In the genomic region with DNA sequence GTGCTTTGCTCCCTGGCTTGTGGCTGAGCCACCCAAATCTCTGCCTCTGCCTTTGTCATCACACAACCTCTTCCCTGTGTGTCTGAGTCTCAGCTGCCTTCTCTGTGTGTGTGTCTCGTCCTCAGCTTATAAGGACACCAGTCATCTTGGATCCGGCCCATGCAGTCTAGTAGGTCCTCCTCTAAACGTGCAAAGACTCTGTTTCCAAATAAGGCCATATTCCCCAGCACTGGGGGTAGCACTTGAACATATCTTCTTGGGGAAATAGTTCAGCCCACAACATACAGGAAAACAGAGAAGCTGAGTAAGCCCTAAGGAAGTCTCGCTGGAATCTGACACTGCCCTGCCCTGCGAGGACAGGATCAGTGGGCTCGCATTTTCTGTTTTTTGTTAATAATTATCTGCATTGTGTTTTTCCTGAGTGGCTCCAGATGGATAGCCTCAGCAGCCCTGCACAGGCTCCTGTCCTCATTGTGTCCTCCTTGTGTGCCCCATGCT, we compare ENCODE assay signal across 12 cellular contexts. TPM values are rescaled to one million over a fixed set of nuclear protein-coding genes. Genes with fewer than 3 reads are reported as not detected.
DNase-seq lines count a peak whose midpoint lies in the region; ATAC-seq and TF ChIP-seq lines count a peak whose summit lies in the region.
"Had no signal": no experiment of that assay in that cellular context is flagged by ENCODE, and none has a peak within 500 bp of the region (broad histone marks: within the 10 kb centered on the region; RNA-seq: fewer than 3 reads in every experiment).

No MANE protein-coding gene starts in this region.

- no peaks in the 10 kb centered on the region; the same call in 1 of the 2 replicates for H4K20me1 ChIP-seq in GM23338 (replicated peaks; ENCODE audit: insufficient read depth)

- H3K4me1 Mint-ChIP-seq in GM23338, result no peaks in the 10 kb centered on the region

- no peaks in the 10 kb centered on the region for H3K9me3 ChIP-seq in stomach smooth muscle (ENCODE audit: control insufficient read depth in 2 of 2, low read length in 2 of 2)
- H3K9me3 ChIP-seq in vagina, result no peaks in the 10 kb centered on the region
- H3K9me3 ChIP-seq: mucosa of descending colon had no signal

- no peak for ATAC-seq in GM23338
- ATAC-seq in foreskin keratinocyte, result peak; percentile 20
- ATAC-seq in GM18909 (IDR thresholded peaks at IDR 0.05; ENCODE audit: poor library complexity, unreplicated experiment), result no peak
- ATAC-seq: mucosa of descending colon had no signal

- no peaks in the 10 kb centered on the region for H3K27me3 Mint-ChIP-seq in GM23338 (ENCODE audit: insufficient read depth, low read depth, poor library complexity)

- no peak overlapping the region for H3K4me2 ChIP-seq in GM23338

- no peak for TF ChIP-seq POLR2A in vagina (IDR thresholded peaks at IDR 0.05)

- peaks cover 8% of the 10 kb centered on the region for H3K36me3 Mint-ChIP-seq in GM23338 (ENCODE audit: low read depth)

- no peaks in the 10 kb centered on the region for H3K9me2 ChIP-seq in GM23338 (ENCODE audit: insufficient read depth)

- H3K79me2 ChIP-seq in GM23338 (replicated peaks; ENCODE audit: insufficient read depth), result peaks cover 8% of the 10 kb centered on the region; the same call in 1 of the 2 replicates

- TF ChIP-seq CTCF in GM23338 (conservative IDR thresholded peaks at IDR 0.05; ENCODE audit: low read depth in 2 of 2) (no peak), foreskin keratinocyte (conservative IDR thresholded peaks at IDR 0.05) (no peak), vagina (IDR thresholded peaks at IDR 0.05) (no peak)

- H3K9me3 Mint-ChIP-seq in GM23338, result no peaks in the 10 kb centered on the region

- no peak overlapping the region for H2AFZ ChIP-seq in GM23338

- H3K27ac ChIP-seq in GM23338 (ENCODE audit: low read depth) (no peak overlapping the region), foreskin keratinocyte (peak overlapping the region; percentile 65), stomach smooth muscle (ENCODE audit: low read length) (peak overlapping the region; percentile 79), vagina (no peak overlapping the region)
- H3K27ac ChIP-seq: spleen had no signal

- H3K36me3 ChIP-seq in GM23338 (ENCODE audit: insufficient read depth) (peaks cover 7% of the 10 kb centered on the region; the same call in 1 of the 2 replicates), stomach smooth muscle (ENCODE audit: control insufficient read depth in 2 of 2, insufficient read depth in 2 of 2, low read length in 2 of 2) (peaks cover 0 to 4% of the 10 kb centered on the region in 2 donors), vagina (no peaks in the 10 kb centered on the region)
- H3K36me3 ChIP-seq: spleen had no signal

- H3K4me3 ChIP-seq in GM23338, result no peak overlapping the region
- H3K4me3 ChIP-seq in stomach smooth muscle (ENCODE audit: low read length in 2 of 2), result no peak overlapping the region
- no peak overlapping the region for H3K4me3 ChIP-seq in vagina
- H3K4me3 ChIP-seq: mucosa of descending colon, spleen had no signal

- DNase-seq in GM23338 (ENCODE audit: low spot score), result no peak
- peak; percentile 85 for DNase-seq in amniotic stem cell (lab: John Stamatoyannopoulos, UW)
- peak; percentile 37 to 70 for DNase-seq in foreskin keratinocyte
- DNase-seq in vagina (ENCODE audit: extremely low spot score in 2 of 2), result no peak
- no peak for DNase-seq in NCI-H2227 treated with DMSO at 0.1 percent for 48 hours (lab: John Stamatoyannopoulos, UW)
- DNase-seq: DND-41; mucosa of descending colon; NCI-H1417; spleen; stimulated activated CD8-positive, alpha-beta memory T cell treated with anti-CD3 and anti-CD28 coated beads, Interleukin-4, amount 100 ng/mL, for 48 hours had no signal

- H3K27me3 ChIP-seq in GM23338 (ENCODE audit: insufficient read depth), result no peaks in the 10 kb centered on the region
- no peaks in the 10 kb centered on the region for H3K27me3 ChIP-seq in foreskin keratinocyte
- H3K27me3 ChIP-seq in stomach smooth muscle (ENCODE audit: control insufficient read depth in 1 of 2, insufficient read depth in 2 of 2, low read length in 2 of 2), result no peaks in the 10 kb centered on the region
- H3K27me3 ChIP-seq in vagina, result no peaks in the 10 kb centered on the region
- H3K27me3 ChIP-seq: spleen had no signal

- H3F3A ChIP-seq in GM23338 (replicated peaks; ENCODE audit: low read depth), result no peaks in the 10 kb centered on the region

- no peak overlapping the region for H3K9ac ChIP-seq in stomach smooth muscle (ENCODE audit: low read length in 2 of 2)

- H3K4me1 ChIP-seq in GM23338 (ENCODE audit: insufficient read depth) (no peaks in the 10 kb centered on the region), foreskin keratinocyte (peaks cover 9% of the 10 kb centered on the region), stomach smooth muscle (ENCODE audit: control insufficient read depth, insufficient read depth, low read length) (peaks cover 87% of the 10 kb centered on the region), vagina (peaks cover 25% of the 10 kb centered on the region)

- H3K27ac Mint-ChIP-seq in GM23338, result peak overlapping the region; percentile 84

- intact Hi-C loops in vagina (cut with DNase I), result loop anchor here (2.0 kb wide), 1 partner anchor 41 kb away; no protein-coding TSS in a partner anchor

- H3K4me3 Mint-ChIP-seq in GM23338, result no peak overlapping the region; the same call in 2 of the 3 replicates

TF ChIP-seq in GM23338, 12 proteins besides CTCF, POLR2A, EP300 and RAD21 (continues in another document):
- TF ChIP-seq, protein P1, sequence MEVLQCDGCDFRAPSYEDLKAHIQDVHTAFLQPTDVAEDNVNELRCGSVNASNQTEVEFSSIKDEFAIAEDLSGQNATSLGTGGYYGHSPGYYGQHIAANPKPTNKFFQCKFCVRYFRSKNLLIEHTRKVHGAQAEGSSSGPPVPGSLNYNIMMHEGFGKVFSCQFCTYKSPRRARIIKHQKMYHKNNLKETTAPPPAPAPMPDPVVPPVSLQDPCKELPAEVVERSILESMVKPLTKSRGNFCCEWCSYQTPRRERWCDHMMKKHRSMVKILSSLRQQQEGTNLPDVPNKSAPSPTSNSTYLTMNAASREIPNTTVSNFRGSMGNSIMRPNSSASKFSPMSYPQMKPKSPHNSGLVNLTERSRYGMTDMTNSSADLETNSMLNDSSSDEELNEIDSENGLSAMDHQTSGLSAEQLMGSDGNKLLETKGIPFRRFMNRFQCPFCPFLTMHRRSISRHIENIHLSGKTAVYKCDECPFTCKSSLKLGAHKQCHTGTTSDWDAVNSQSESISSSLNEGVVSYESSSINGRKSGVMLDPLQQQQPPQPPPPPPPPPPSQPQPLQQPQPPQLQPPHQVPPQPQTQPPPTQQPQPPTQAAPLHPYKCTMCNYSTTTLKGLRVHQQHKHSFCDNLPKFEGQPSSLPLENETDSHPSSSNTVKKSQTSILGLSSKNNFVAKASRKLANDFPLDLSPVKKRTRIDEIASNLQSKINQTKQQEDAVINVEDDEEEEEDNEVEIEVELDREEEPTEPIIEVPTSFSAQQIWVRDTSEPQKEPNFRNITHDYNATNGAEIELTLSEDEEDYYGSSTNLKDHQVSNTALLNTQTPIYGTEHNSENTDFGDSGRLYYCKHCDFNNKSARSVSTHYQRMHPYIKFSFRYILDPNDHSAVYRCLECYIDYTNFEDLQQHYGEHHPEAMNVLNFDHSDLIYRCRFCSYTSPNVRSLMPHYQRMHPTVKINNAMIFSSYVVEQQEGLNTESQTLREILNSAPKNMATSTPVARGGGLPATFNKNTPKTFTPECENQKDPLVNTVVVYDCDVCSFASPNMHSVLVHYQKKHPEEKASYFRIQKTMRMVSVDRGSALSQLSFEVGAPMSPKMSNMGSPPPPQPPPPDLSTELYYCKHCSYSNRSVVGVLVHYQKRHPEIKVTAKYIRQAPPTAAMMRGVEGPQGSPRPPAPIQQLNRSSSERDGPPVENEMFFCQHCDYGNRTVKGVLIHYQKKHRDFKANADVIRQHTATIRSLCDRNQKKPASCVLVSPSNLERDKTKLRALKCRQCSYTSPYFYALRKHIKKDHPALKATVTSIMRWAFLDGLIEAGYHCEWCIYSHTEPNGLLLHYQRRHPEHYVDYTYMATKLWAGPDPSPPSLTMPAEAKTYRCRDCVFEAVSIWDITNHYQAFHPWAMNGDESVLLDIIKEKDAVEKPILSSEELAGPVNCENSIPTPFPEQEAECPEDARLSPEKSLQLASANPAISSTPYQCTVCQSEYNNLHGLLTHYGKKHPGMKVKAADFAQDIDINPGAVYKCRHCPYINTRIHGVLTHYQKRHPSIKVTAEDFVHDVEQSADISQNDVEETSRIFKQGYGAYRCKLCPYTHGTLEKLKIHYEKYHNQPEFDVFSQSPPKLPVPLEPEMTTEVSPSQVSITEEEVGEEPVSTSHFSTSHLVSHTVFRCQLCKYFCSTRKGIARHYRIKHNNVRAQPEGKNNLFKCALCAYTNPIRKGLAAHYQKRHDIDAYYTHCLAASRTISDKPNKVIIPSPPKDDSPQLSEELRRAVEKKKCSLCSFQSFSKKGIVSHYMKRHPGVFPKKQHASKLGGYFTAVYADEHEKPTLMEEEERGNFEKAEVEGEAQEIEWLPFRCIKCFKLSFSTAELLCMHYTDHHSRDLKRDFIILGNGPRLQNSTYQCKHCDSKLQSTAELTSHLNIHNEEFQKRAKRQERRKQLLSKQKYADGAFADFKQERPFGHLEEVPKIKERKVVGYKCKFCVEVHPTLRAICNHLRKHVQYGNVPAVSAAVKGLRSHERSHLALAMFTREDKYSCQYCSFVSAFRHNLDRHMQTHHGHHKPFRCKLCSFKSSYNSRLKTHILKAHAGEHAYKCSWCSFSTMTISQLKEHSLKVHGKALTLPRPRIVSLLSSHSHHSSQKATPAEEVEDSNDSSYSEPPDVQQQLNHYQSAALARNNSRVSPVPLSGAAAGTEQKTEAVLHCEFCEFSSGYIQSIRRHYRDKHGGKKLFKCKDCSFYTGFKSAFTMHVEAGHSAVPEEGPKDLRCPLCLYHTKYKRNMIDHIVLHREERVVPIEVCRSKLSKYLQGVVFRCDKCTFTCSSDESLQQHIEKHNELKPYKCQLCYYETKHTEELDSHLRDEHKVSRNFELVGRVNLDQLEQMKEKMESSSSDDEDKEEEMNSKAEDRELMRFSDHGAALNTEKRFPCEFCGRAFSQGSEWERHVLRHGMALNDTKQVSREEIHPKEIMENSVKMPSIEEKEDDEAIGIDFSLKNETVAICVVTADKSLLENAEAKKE (CRISPR knock-in tag; IDR thresholded peaks at IDR 0.05), result no peak
- TF ChIP-seq CREB1 (CRISPR knock-in tag; IDR thresholded peaks at IDR 0.05; ENCODE audit: low read depth) (no peak), EZH2phosphoT487 (IDR thresholded peaks at IDR 0.05; ENCODE audit: unreplicated experiment) (no peak)

RNA-seq across cellular contexts. Expression of a gene that starts 42.1 kb away (rescaled TPM):
- 35.1 and 45.0 TPM in 2 replicates for total RNA-seq in GM23338 (2014; rRNA removed; shearing (Covaris generic))
- polyA plus RNA-seq in GM23338 (2016; fragmentation: Nextera tagmentation; extraction: Ambion mirVana), result 11.3 and 14.4 TPM in 2 replicates
- 24.4 and 28.8 TPM in 2 replicates for total RNA-seq in foreskin keratinocyte
- polyA plus RNA-seq in foreskin keratinocyte, result 6.9 and 8.4 TPM in 2 replicates
- 23.6 TPM for total RNA-seq in vagina

Comparison
In these comparisons a context has a peak if more than half of its experiments do, and no peak if none do; other contexts are left out.
1. DNase-seq: peak in amniotic stem cell (single experiment) and foreskin keratinocyte (2 of 2); none in GM23338 (single experiment), vagina (0 of 2) and NCI-H2227 treated with DMSO at 0.1 percent for 48 hours (single experiment).
2. H3K27ac ChIP-seq: peak in foreskin keratinocyte (single experiment) and stomach smooth muscle (single experiment); none in GM23338 (single experiment) and vagina (single experiment).